In genomic region chr9:104963076-104963475, GRCh38 we compare ENCODE assay signal across 21 cellular contexts.
"Had no signal": no experiment of that assay in that cellular context is flagged by ENCODE, and none has a peak within 500 bp of the region (broad histone marks: within the 10 kb centered on the region; RNA-seq: fewer than 3 reads in every experiment).

No MANE protein-coding gene starts in this region.

- H3K4me2 ChIP-seq: SK-N-SH had no signal

- FAIRE-seq: HepG2 had no signal

- H3K4me3 ChIP-seq: MG63 had no signal

- H3K27me3 ChIP-seq: MG63 had no signal

- ATAC-seq: HepG2, Panc1, PC-3 had no signal

- DNase-seq: IMR-90, Karpas-422, KG1, MG63, NCI-H1092, NCI-H1105 treated with DMSO at 0.1 percent for 48 hours, NCI-H1417 treated with DMSO at 0.1 percent for 48 hours, NCI-H146, NCI-H1694 treated with DMSO at 0.1 percent for 48 hours, NCI-H1930, NCI-H2081, NCI-H2107, NCI-H2227 treated with DMSO at 0.1 percent for 48 hours, NCI-H524, NCI-H69, NCI-H774, PC-3, SHP77, SK-N-SH had no signal

- H3K9me2 ChIP-seq: SK-N-SH had no signal

- H3K9ac ChIP-seq: SK-N-SH had no signal

- H3K36me3 ChIP-seq: MG63 had no signal

- H3K9me3 ChIP-seq: MG63, SK-N-SH had no signal
